ENCODE assay signal across 20 cellular contexts in the genomic region with DNA sequence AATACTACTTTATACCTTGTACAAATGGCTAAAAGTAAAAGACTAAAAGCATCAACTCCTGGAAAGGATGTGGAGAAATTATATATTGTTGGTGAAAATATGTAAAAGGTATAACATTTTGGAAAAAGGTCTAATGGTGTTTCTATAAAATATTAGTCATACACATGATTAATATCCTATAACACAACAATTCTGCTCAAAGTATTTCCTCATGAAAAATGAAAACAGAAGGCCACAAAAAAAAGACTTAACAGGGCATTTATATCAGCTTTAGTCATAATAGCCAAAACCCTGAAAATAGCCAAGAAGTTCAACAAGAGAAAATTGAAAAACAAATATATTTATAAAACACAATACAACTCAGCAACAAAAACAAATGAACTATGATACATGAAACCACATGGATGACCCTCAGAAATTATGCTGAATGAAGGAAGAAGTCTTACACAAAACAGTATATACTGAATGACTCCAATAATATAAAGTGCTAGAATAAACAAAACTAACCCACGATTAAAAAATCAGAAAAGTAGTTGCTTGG. TPM values are rescaled to one million over a fixed set of nuclear protein-coding genes. Genes with fewer than 3 reads are reported as not detected.
DNase-seq lines count a peak whose midpoint lies in the region; FAIRE-seq and TF ChIP-seq lines count a peak whose summit lies in the region.
"Had no signal": no experiment of that assay in that cellular context is flagged by ENCODE, and none has a peak within 500 bp of the region (broad histone marks: within the 10 kb centered on the region; RNA-seq: fewer than 3 reads in every experiment).

No MANE protein-coding gene starts in this region.

- peaks cover 2% of the 10 kb centered on the region for H3K27me3 Mint-ChIP-seq in endothelial cell (ENCODE audit: unreplicated experiment)
- no peaks in the 10 kb centered on the region for H3K27me3 Mint-ChIP-seq in T-helper 2 cell treated with Interferon-gamma antibody and Interleukin-4, amounts not matched to agents 5 μg/mL and 100 μg/mL, for 36 hours (ENCODE audit: low read depth)
- H3K27me3 Mint-ChIP-seq: CD4-positive, CD25-positive, alpha-beta regulatory T cell had no signal

- no peaks in the 10 kb centered on the region for H3K9me3 Mint-ChIP-seq in endothelial cell (ENCODE audit: unreplicated experiment)
- H3K9me3 Mint-ChIP-seq in T-helper 2 cell treated with Interferon-gamma antibody and Interleukin-4, amounts not matched to agents 5 μg/mL and 100 μg/mL, for 36 hours: no peaks in the 10 kb centered on the region
- H3K9me3 Mint-ChIP-seq: GM23338 had no signal

- TF ChIP-seq CTCF in endothelial cell (IDR thresholded peaks at IDR 0.05; ENCODE audit: unreplicated experiment) (no peak), GM10248 (IDR thresholded peaks at IDR 0.05; ENCODE audit: control extremely low read depth, extremely low read depth, low read depth, missing control alignments) (no peak)

- peak overlapping the region; percentile 52 for H3K27ac Mint-ChIP-seq in endothelial cell (ENCODE audit: unreplicated experiment)
- H3K27ac Mint-ChIP-seq in T-helper 2 cell treated with Interferon-gamma antibody and Interleukin-4, amounts not matched to agents 5 μg/mL and 100 μg/mL, for 36 hours: no peak overlapping the region
- H3K27ac Mint-ChIP-seq: CD4-positive, CD25-positive, alpha-beta regulatory T cell; GM23338 had no signal

- no peaks in the 10 kb centered on the region for H3K9me3 ChIP-seq in adipocyte (ENCODE audit: control insufficient read depth, low read length)
- H3K9me3 ChIP-seq: SJCRH30 had no signal

- FAIRE-seq in GM18507 (lab: Jason Lieb, UNC): peak; percentile 36
- FAIRE-seq: GM12878, RCC 7860 had no signal

- peaks cover 12% of the 10 kb centered on the region for H3K36me3 Mint-ChIP-seq in endothelial cell (ENCODE audit: low read depth, unreplicated experiment)
- H3K36me3 Mint-ChIP-seq in T-helper 2 cell treated with Interferon-gamma antibody and Interleukin-4, amounts not matched to agents 5 μg/mL and 100 μg/mL, for 36 hours (ENCODE audit: low read depth): peaks cover 5% of the 10 kb centered on the region

- no peak overlapping the region for H3K4me3 Mint-ChIP-seq in endothelial cell (ENCODE audit: unreplicated experiment)
- H3K4me3 Mint-ChIP-seq in T-helper 2 cell treated with Interferon-gamma antibody and Interleukin-4, amounts not matched to agents 5 μg/mL and 100 μg/mL, for 36 hours: no peak overlapping the region
- H3K4me3 Mint-ChIP-seq: CD4-positive, CD25-positive, alpha-beta regulatory T cell; GM23338 had no signal

- CTCF ChIA-PET in GM10248 (lab: Yijun Ruan, JAX): no interaction called here

- peaks cover 11% of the 10 kb centered on the region for H3K4me1 Mint-ChIP-seq in endothelial cell (ENCODE audit: unreplicated experiment)
- peaks cover 3% of the 10 kb centered on the region for H3K4me1 Mint-ChIP-seq in T-helper 2 cell treated with Interferon-gamma antibody and Interleukin-4, amounts not matched to agents 5 μg/mL and 100 μg/mL, for 36 hours (ENCODE audit: low read depth)

- H3K36me3 ChIP-seq in adipocyte (ENCODE audit: control insufficient read depth, insufficient read depth, low read length, severe bottlenecking): no peaks in the 10 kb centered on the region
- H3K36me3 ChIP-seq: HAP-1, SJCRH30 had no signal

- H3K9ac ChIP-seq in adipocyte (ENCODE audit: low read length): no peak overlapping the region

- no peaks in the 10 kb centered on the region for H3K27me3 ChIP-seq in adipocyte (replicated peaks; ENCODE audit: control insufficient read depth, insufficient read depth, low read length)
- H3K27me3 ChIP-seq: SJCRH30 had no signal

- H3K4me3 ChIP-seq in adipocyte (ENCODE audit: low read length): no peak overlapping the region
- H3K4me3 ChIP-seq: GM12878, GM23338, HAP-1, SJCRH30 had no signal

- DNase-seq in GM18507 (ENCODE audit: extremely low spot score, insufficient read length, low read depth) (no peak), adipocyte (ENCODE audit: low read depth) (peak; percentile 3), endothelial cell (ENCODE audit: low spot score) (no peak), SK-N-DZ (ENCODE audit: low spot score) (no peak), superior temporal gyrus (ENCODE audit: extremely low spot score) (no peak), GM10248 (ENCODE audit: extremely low spot score) (no peak)
- no peak for DNase-seq in T-helper 2 cell treated with Interferon-gamma antibody and Interleukin-4, amounts not matched to agents 5 μg/mL and 100 μg/mL, for 36 hours (ENCODE audit: low spot score)
- DNase-seq: CD4-positive, CD25-positive, alpha-beta regulatory T cell; EL; KG1; NCI-H1105 treated with DMSO at 0.1 percent for 48 hours; NCI-H2029 treated with DMSO at 0.1 percent for 48 hours; NCI-H2171 treated with DMSO at 0.1 percent for 48 hours; NCI-H524 treated with DMSO at 0.1 percent for 48 hours; NCI-H82; SJCRH30 had no signal

- POLR2A ChIA-PET in GM10248 (lab: Yijun Ruan, JAX): no interaction called here

- H3K4me1 ChIP-seq in adipocyte (ENCODE audit: control insufficient read depth, insufficient read depth, low read length): no peaks in the 10 kb centered on the region

RNA-seq across cellular contexts. Expression of a gene that starts 38.8 kb away (rescaled TPM):
- 48.6 TPM for total RNA-seq in endothelial cell (ENCODE audit: unreplicated experiment)
- polyA plus RNA-seq in SK-N-DZ (2014; cell fraction: cytosol; rRNA removed): 13.8 and 17.3 TPM in 2 replicates
- 49.0 and 55.6 TPM in 2 replicates for polyA plus RNA-seq in SK-N-DZ (2014; cell fraction: nucleus; rRNA removed)

RNA-seq across cellular contexts. Expression of a gene that starts 39.1 kb away (rescaled TPM):
- 25.4 TPM for total RNA-seq in endothelial cell (ENCODE audit: unreplicated experiment)
- 36.0 and 37.7 TPM in 2 replicates for polyA plus RNA-seq in SK-N-DZ (2014; cell fraction: cytosol; rRNA removed)
- 16.1 and 22.2 TPM in 2 replicates for polyA plus RNA-seq in SK-N-DZ (2014; cell fraction: nucleus; rRNA removed)
